9 cellular contexts compared by ENCODE assay signal in the genomic region with DNA sequence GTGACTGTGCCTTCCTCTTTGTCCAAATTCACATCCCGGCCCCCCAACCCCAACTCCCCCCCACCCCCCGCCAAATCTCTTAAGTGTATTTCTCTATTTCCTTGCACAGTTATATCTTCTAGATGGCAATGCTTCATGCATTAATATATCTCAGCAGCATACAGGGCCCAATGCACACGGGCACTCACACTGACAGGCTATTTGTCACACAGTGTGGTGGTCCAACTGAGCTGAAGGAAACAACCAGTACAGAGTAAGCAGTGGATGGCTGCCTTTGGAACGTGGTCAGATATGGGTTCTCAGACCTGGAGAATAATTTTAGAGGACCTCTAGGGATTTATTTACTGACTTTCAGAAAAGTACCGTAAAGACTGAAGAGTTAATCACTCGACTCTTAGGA. TPM values are rescaled to one million over a fixed set of nuclear protein-coding genes. Genes with fewer than 3 reads are reported as not detected.
DNase-seq lines count a peak whose midpoint lies in the region; ATAC-seq and TF ChIP-seq lines count a peak whose summit lies in the region.
"Had no signal": no experiment of that assay in that cellular context is flagged by ENCODE, and none has a peak within 500 bp of the region (broad histone marks: within the 10 kb centered on the region; RNA-seq: fewer than 3 reads in every experiment).

No MANE protein-coding gene starts in this region.

- peak overlapping the region; percentile 90 for H3K4me2 ChIP-seq in PC-9

- no peaks in the 10 kb centered on the region for H4K20me1 ChIP-seq in PC-9 (ENCODE audit: insufficient read depth)

- WGBS in sigmoid colon, 2 donors = 10 to 18% methylated on average over 6 of the region's 6 CpGs

- no TSS peak for BruUV-seq in PC-9 (replicated peaks; lab: Mats Ljungman, UMichigan)

- peaks cover 12% of the 10 kb centered on the region; the same call in 1 of the 2 replicates for H3F3A ChIP-seq in PC-9 (ENCODE audit: insufficient read depth, low read depth)

- peak overlapping the region; percentile 88; the same call in 1 of the 2 replicates for H2AFZ ChIP-seq in PC-9

- no peaks in the 10 kb centered on the region for H3K9me3 ChIP-seq in PC-9 (ENCODE audit: insufficient read depth, low read depth)
- no peaks in the 10 kb centered on the region for H3K9me3 ChIP-seq in sigmoid colon

- H3K36me3 ChIP-seq in PC-9 (ENCODE audit: low read depth) (no peaks in the 10 kb centered on the region), sigmoid colon (peaks cover 0 to 9% (median 0%) of the 10 kb centered on the region in 4 donors)

- H3K4me3 ChIP-seq in PC-9 (peak overlapping the region; percentile 91), fibroblast of mammary gland (ENCODE audit: control insufficient read depth, low read depth, low read length) (peak overlapping the region; percentile 95), sigmoid colon (peak overlapping the region; percentile 73 to 93 (median 86))

- TF ChIP-seq EP300 in sigmoid colon (IDR thresholded peaks at IDR 0.05) = no peak

- H3K4me1 ChIP-seq in PC-9 (replicated peaks; ENCODE audit: insufficient read depth) (peaks cover 34% of the 10 kb centered on the region), sigmoid colon (peaks cover 0 to 21% (median 17%) of the 10 kb centered on the region in 4 donors)

- no peak for TF ChIP-seq CTCF in PC-9 (conservative IDR thresholded peaks at IDR 0.05)
- no peak for TF ChIP-seq CTCF in fibroblast of mammary gland (conservative IDR thresholded peaks at IDR 0.05; ENCODE audit: control insufficient read depth, insufficient read depth, low read depth, low read length)
- TF ChIP-seq CTCF in sigmoid colon (IDR thresholded peaks at IDR 0.05) = no peak

- H3K27me3 ChIP-seq in PC-9 (ENCODE audit: insufficient read depth, low read depth) (no peaks in the 10 kb centered on the region), sigmoid colon (no peaks in the 10 kb centered on the region)

- no peaks in the 10 kb centered on the region for H3K9me2 ChIP-seq in PC-9 (ENCODE audit: insufficient read depth)

- DNase-seq in PC-9 = no peak
- DNase-seq in fibroblast of mammary gland (ENCODE audit: low read depth) = no peak
- DNase-seq in sigmoid colon = no peak
- DNase-seq in activated effector memory CD4-positive, alpha-beta T cell treated with Interleukin-2 at 50 U/mL for 16 hours = no peak
- no peak for DNase-seq in NCI-H1930 (lab: John Stamatoyannopoulos, UW)
- DNase-seq in NCI-H1048 (lab: John Stamatoyannopoulos, UW) = no peak
- DNase-seq in NCI-H1436 (lab: John Stamatoyannopoulos, UW) = no peak

- peaks cover 33% of the 10 kb centered on the region for H3K79me2 ChIP-seq in PC-9 (ENCODE audit: low read depth)

- POLR2A ChIA-PET in PC-9 (lab: Charles Lee; ENCODE audit: unreplicated experiment) = interaction anchor here (0.6 to 0.7 kb wide), 2 partner anchors 13 to 101 kb away, joined by 3 read pairs; no protein-coding TSS in a partner anchor

- TF ChIP-seq POLR2A in sigmoid colon (IDR thresholded peaks at IDR 0.05) = no peak

- ATAC-seq in GM18498 (IDR thresholded peaks at IDR 0.05; ENCODE audit: unreplicated experiment) = peak; percentile 10

- CTCF ChIA-PET in PC-9 (lab: Charles Lee) = no interaction called here

- H3K27ac ChIP-seq in PC-9 = no peak overlapping the region
- peak overlapping the region; percentile 85 to 88 (median 88) for H3K27ac ChIP-seq in sigmoid colon

- intact Hi-C loops in PC-9 (cut with micrococcal nuclease; ENCODE audit: unreplicated experiment) (loop anchor here (5.0 kb wide), 1 partner anchor 122 kb away; no protein-coding TSS in a partner anchor), sigmoid colon (cut with DNase I) (loop anchor here (5.0 to 10.0 kb wide), 4 partner anchors 91 to 507 kb away; partner anchors contain the start of genes CEP135, CLOCK, SRD5A3 and TMEM165)

RNA-seq across cellular contexts. Expression of gene EXOC1, which starts 0.7 kb away (rescaled TPM):
- 23.1 and 27.1 TPM in 2 replicates for total RNA-seq in PC-9 (2021)
- 10 to 100 TPM; 14.5 to 49.0 (median 21.7) TPM for total RNA-seq in sigmoid colon
- 10 to 100 TPM; 16.8 to 18.3 (median 17.2) TPM for polyA plus RNA-seq in sigmoid colon

RNA-seq across cellular contexts. Expression of gene EXOC1L, which starts 34.5 kb away (rescaled TPM):
- total RNA-seq in PC-9 (2021) (not detected in 2 replicates), sigmoid colon (not detected)
- polyA plus RNA-seq in sigmoid colon = not detected
- total RNA-seq: natural killer cell treated with Interleukin-12 subunit alpha and Interleukin-12 subunit beta and Interleukin-15 and Interleukin-18, amount 100 ng/mL, for 72 hours had no signal
